In the genomic region with DNA sequence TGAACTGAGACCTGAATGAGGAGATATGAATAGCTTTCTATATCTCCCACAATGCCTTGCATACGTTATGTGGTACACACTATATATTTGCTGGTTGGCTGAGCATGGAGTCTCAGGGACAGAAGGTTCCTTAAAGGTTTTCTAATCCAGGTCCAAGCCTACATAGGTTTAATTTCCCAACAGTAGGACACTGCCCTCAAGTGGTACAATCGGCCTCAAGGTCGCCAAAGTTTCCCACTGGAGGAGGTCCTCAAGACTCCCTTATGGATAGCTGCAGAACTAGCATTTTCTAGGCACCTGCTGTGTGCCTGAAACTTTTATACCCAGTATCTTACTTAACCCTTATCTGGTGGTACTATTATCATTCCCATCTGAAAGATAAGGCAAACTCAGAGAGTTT, we compare ENCODE assay signal across 8 cellular contexts. TPM values are rescaled to one million over a fixed set of nuclear protein-coding genes. Genes with fewer than 3 reads are reported as not detected.
A peak's percentile ranks its signal among the peaks of the same experiment; 100 is the strongest.
DNase-seq lines count a peak whose midpoint lies in the region; ATAC-seq and TF ChIP-seq lines count a peak whose summit lies in the region.
"Had no signal": no experiment of that assay in that cellular context is flagged by ENCODE, and none has a peak within 500 bp of the region (broad histone marks: within the 10 kb centered on the region; RNA-seq: fewer than 3 reads in every experiment).

No MANE protein-coding gene starts in this region.

- no peaks in the 10 kb centered on the region for H3K36me3 ChIP-seq in GM23248 (ENCODE audit: low read depth)
- H3K36me3 ChIP-seq in esophagus muscularis mucosa: no peaks in the 10 kb centered on the region
- H3K36me3 ChIP-seq in psoas muscle (ENCODE audit: insufficient read depth in 1 of 2, low read depth in 1 of 2): no peaks in the 10 kb centered on the region
- no peaks in the 10 kb centered on the region for H3K36me3 ChIP-seq in colonic mucosa

- TF ChIP-seq CTCF in esophagus muscularis mucosa (IDR thresholded peaks at IDR 0.05) (peak; percentile 36 to 56 (median 43)), psoas muscle (IDR thresholded peaks at IDR 0.05) (peak; percentile 33), colonic mucosa (IDR thresholded peaks at IDR 0.05) (no peak)

- ATAC-seq in psoas muscle: no peak

- no peak overlapping the region for H2AFZ ChIP-seq in GM23248

- no peaks in the 10 kb centered on the region for H4K20me1 ChIP-seq in GM23248 (ENCODE audit: insufficient read depth)

- H3K4me1 ChIP-seq in GM23248 (ENCODE audit: insufficient read depth): no peaks in the 10 kb centered on the region
- peaks cover 0 to 2% (median 0%) of the 10 kb centered on the region in 4 donors for H3K4me1 ChIP-seq in esophagus muscularis mucosa
- no peaks in the 10 kb centered on the region for H3K4me1 ChIP-seq in psoas muscle
- no peaks in the 10 kb centered on the region for H3K4me1 ChIP-seq in colonic mucosa

- H3K4me3 ChIP-seq in GM23248 (no peak overlapping the region), esophagus muscularis mucosa (no peak overlapping the region), psoas muscle (no peak overlapping the region), colonic mucosa (no peak overlapping the region)

- no peaks in the 10 kb centered on the region for H3F3A ChIP-seq in GM23248 (ENCODE audit: insufficient read depth)

- H3K9me3 Mint-ChIP-seq in activated T-cell treated with anti-CD3 and anti-CD28 coated beads, Interleukin-2, amount 50 U/mL, for 24 hours: no peaks in the 10 kb centered on the region
- H3K9me3 Mint-ChIP-seq: T-helper 2 cell treated with Interferon-gamma antibody and Interleukin-4, amounts not matched to agents 5 μg/mL and 100 μg/mL, for 36 hours had no signal

- H3K27me3 ChIP-seq in GM23248 (replicated peaks; ENCODE audit: insufficient read depth): no peaks in the 10 kb centered on the region; the same call in 1 of the 2 replicates
- no peaks in the 10 kb centered on the region for H3K27me3 ChIP-seq in esophagus muscularis mucosa
- peaks cover 0 to 35% (median 0%) of the 10 kb centered on the region in 3 donors for H3K27me3 ChIP-seq in psoas muscle (ENCODE audit: insufficient read depth in 3 of 3, low read length in 2 of 3)
- H3K27me3 ChIP-seq in colonic mucosa: no peaks in the 10 kb centered on the region

- intact Hi-C loops in esophagus muscularis mucosa (cut with DNase I): loop anchor here (5.0 kb wide), 2 partner anchors 76 to 296 kb away; no protein-coding TSS in a partner anchor
- intact Hi-C loops in psoas muscle (cut with DNase I): loop anchor here (1.0 to 10.0 kb wide), 3 partner anchors 74 to 296 kb away; no protein-coding TSS in a partner anchor
- intact Hi-C loops in colonic mucosa (cut with DNase I): loop anchor here (5.0 to 10.0 kb wide), 2 partner anchors 76 to 293 kb away; no protein-coding TSS in a partner anchor

- in situ Hi-C loops in GM23248 (cut with MboI): no loop called here

- TF ChIP-seq EP300 in esophagus muscularis mucosa (IDR thresholded peaks at IDR 0.05): no peak

- no peaks in the 10 kb centered on the region for H3K36me3 Mint-ChIP-seq in activated T-cell treated with anti-CD3 and anti-CD28 coated beads, Interleukin-2, amount 50 U/mL, for 24 hours (ENCODE audit: low read depth)

- H3K79me2 ChIP-seq in GM23248 (ENCODE audit: insufficient read depth): no peaks in the 10 kb centered on the region

- no peak overlapping the region for H3K4me2 ChIP-seq in GM23248 (ENCODE audit: unreplicated experiment)

- H3K9me3 ChIP-seq in GM23248 (ENCODE audit: low read depth) (no peaks in the 10 kb centered on the region), esophagus muscularis mucosa (no peaks in the 10 kb centered on the region), psoas muscle (peaks cover 6% of the 10 kb centered on the region), colonic mucosa (no peaks in the 10 kb centered on the region)

- TF ChIP-seq POLR2A in esophagus muscularis mucosa (IDR thresholded peaks at IDR 0.05; ENCODE audit: low read depth): no peak

- H3K27ac Mint-ChIP-seq in activated T-cell treated with anti-CD3 and anti-CD28 coated beads, Interleukin-2, amount 50 U/mL, for 24 hours: no peak overlapping the region
- H3K27ac Mint-ChIP-seq: T-helper 2 cell treated with Interferon-gamma antibody and Interleukin-4, amounts not matched to agents 5 μg/mL and 100 μg/mL, for 36 hours had no signal

- no peaks in the 10 kb centered on the region for H3K9me2 ChIP-seq in GM23248 (ENCODE audit: insufficient read depth)

- no peak overlapping the region for H3K27ac ChIP-seq in GM23248
- no peak overlapping the region for H3K27ac ChIP-seq in esophagus muscularis mucosa (replicated peaks in 1 of 4)
- no peak overlapping the region for H3K27ac ChIP-seq in psoas muscle
- H3K27ac ChIP-seq in colonic mucosa: no peak overlapping the region

- H3K9ac ChIP-seq in GM23248: no peak overlapping the region
- no peak overlapping the region for H3K9ac ChIP-seq in colonic mucosa (ENCODE audit: low read depth in 2 of 2, low read length in 2 of 2)

- WGBS in GM23248 (ENCODE audit: low coverage in 1 of 2, low lambda C conversion rate in 2 of 2, missing lambda C conversion rate in 2 of 2), 2 experiments: 0 to 3% methylated on average over 3 of the region's 3 CpGs
- WGBS in esophagus muscularis mucosa: 31% methylated on average over 3 of the region's 3 CpGs
- 21 to 50% (median 34%) methylated on average over 3 of the region's 3 CpGs for WGBS in psoas muscle, 3 donors

- DNase-seq in GM23248: peak; percentile 47
- peak; percentile 60 for DNase-seq in OCI-M1 (lab: John Stamatoyannopoulos, UW)
- DNase-seq in esophagus muscularis mucosa (ENCODE audit: extremely low spot score): no peak
- no peak for DNase-seq in psoas muscle
- no peak for DNase-seq in colonic mucosa
- DNase-seq in globus pallidus (ENCODE audit: low spot score): no peak
- no peak for DNase-seq in activated T-cell treated with anti-CD3 and anti-CD28 coated beads, Interleukin-2, amount 50 U/mL, for 24 hours

- H3K4me1 Mint-ChIP-seq in activated T-cell treated with anti-CD3 and anti-CD28 coated beads, Interleukin-2, amount 50 U/mL, for 24 hours (ENCODE audit: low read depth): no peaks in the 10 kb centered on the region

- no peak overlapping the region for H3K4me3 Mint-ChIP-seq in activated T-cell treated with anti-CD3 and anti-CD28 coated beads, Interleukin-2, amount 50 U/mL, for 24 hours
- H3K4me3 Mint-ChIP-seq: T-helper 2 cell treated with Interferon-gamma antibody and Interleukin-4, amounts not matched to agents 5 μg/mL and 100 μg/mL, for 36 hours had no signal

- H3K27me3 Mint-ChIP-seq in activated T-cell treated with anti-CD3 and anti-CD28 coated beads, Interleukin-2, amount 50 U/mL, for 24 hours: peaks cover 58% of the 10 kb centered on the region

RNA-seq across cellular contexts. Expression of a gene that starts 21.0 kb away (rescaled TPM):
- total RNA-seq in GM23248 (2014; rRNA removed; shearing (Covaris generic)): 12.6 and 15.8 TPM in 2 replicates
- polyA plus RNA-seq in GM23248 (2016; fragmentation: Nextera tagmentation; extraction: Ambion mirVana) (4.7 and 5.3 TPM in 2 replicates), psoas muscle (10 to 100 TPM in 2 of 3 donors, 1 to 10 TPM in 1; 8.9 to 12.2 (median 11.2) TPM)
- total RNA-seq in esophagus muscularis mucosa (10 to 100 TPM; 16.2 to 37.3 (median 23.9) TPM), psoas muscle (10 to 100 TPM; 10.9 to 14.9 (median 11.3) TPM), colonic mucosa (10 to 100 TPM; 77.9 to 92.2 TPM)

Comparison
In these comparisons a context has a peak if more than half of its experiments do, and no peak if none do; other contexts are left out.
1. DNase-seq: peak in GM23248 (single experiment) and OCI-M1 (single experiment); none in esophagus muscularis mucosa (single experiment), psoas muscle (0 of 2), colonic mucosa (single experiment), globus pallidus (single experiment) and activated T-cell treated with anti-CD3 and anti-CD28 coated beads, Interleukin-2, amount 50 U/mL, for 24 hours (single experiment).